In the genomic region with DNA sequence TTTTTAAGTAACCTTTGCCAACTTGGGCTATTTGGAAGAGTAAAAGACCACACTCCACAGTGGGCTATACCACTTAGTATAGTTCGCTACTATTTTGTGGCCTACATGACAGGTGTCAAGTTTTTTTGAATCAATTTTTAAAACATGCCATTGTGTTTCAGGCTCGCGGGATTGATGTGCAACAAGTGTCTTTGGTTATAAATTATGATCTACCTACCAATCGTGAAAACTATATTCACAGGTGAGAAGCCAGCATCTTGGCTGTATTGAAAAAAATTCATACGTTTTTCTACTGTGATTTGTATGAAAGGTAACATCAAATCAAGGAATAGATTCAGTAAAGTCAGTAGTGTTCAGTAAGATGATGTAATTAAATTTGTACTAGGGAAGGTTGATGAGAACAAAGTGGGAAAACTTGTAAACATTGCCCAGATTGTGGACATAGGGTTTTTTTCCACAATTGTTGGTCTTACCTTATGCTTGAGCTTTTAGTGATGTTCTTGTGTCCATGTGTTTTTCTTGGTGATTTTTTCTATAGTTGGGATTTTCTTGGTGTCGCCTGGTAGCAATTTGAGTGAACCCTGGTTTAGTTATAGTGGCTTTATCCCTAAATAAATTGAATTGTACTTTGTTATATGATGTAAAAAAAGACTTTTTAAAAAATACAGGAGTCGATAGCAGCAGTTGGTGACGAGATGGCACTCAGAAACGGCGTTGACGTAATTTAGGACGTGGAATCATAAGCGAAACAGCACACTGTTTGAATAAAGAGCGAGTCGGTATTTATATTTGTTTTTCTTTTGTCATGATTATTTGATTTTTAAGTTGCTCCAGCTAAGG, we compare ENCODE assay signal across 10 cellular contexts. TPM values are rescaled to one million over a fixed set of nuclear protein-coding genes. Genes with fewer than 3 reads are reported as not detected.
A peak's percentile ranks its signal among the peaks of the same experiment; 100 is the strongest.
DNase-seq lines count a peak whose midpoint lies in the region; ATAC-seq, FAIRE-seq and TF ChIP-seq lines count a peak whose summit lies in the region.
"Had no signal": no experiment of that assay in that cellular context is flagged by ENCODE, and none has a peak within 500 bp of the region (broad histone marks: within the 10 kb centered on the region; RNA-seq: fewer than 3 reads in every experiment).

No MANE protein-coding gene starts in this region.

- peaks cover 12% of the 10 kb centered on the region for H3K79me2 ChIP-seq in trophoblast cell (ENCODE audit: control insufficient read depth, insufficient read depth, low read length, poor library complexity)

- H2BK12ac ChIP-seq in trophoblast cell (ENCODE audit: low read length) = no peak overlapping the region

- DNase-seq in T-helper 2 cell treated with Interferon-gamma antibody and Interleukin-4, amounts not matched to agents 5 μg/mL and 100 μg/mL, for 36 hours (ENCODE audit: low spot score) = no peak
- DNase-seq in T-helper 2 cell = no peak
- no peak for DNase-seq in NB4 (ENCODE audit: low read depth)
- DNase-seq in coronary artery (ENCODE audit: low spot score) = no peak
- peak in 1 of 2 donors; percentile 15 for DNase-seq in trophoblast cell
- no peak for DNase-seq in kidney
- DNase-seq: heart left ventricle had no signal

- no peaks in the 10 kb centered on the region for H3K9me3 Mint-ChIP-seq in T-helper 2 cell treated with Interferon-gamma antibody and Interleukin-4, amounts not matched to agents 5 μg/mL and 100 μg/mL, for 36 hours

- no peak overlapping the region for H2BK5ac ChIP-seq in trophoblast cell (ENCODE audit: low read depth, low read length, poor library complexity)

- peak overlapping the region; percentile 99 for H3K4me3 ChIP-seq in NB4 (ENCODE audit: low read depth, low read length)
- peak overlapping the region; percentile 96 for H3K4me3 ChIP-seq in coronary artery
- H3K4me3 ChIP-seq in trophoblast cell (ENCODE audit: low read depth, low read length) = no peak overlapping the region
- H3K4me3 ChIP-seq in kidney (ENCODE audit: low read length in 2 of 2) = peak overlapping the region in 1 of 2 donors; percentile 4

- TF ChIP-seq POLR2A in NB4 (IDR thresholded peaks at IDR 0.05; ENCODE audit: extremely low read depth, insufficient read length) = no peak

- H3K27me3 ChIP-seq in trophoblast cell (ENCODE audit: insufficient read depth, low read length) = no peaks in the 10 kb centered on the region
- H3K27me3 ChIP-seq: heart left ventricle had no signal

- no peak overlapping the region for H2AK5ac ChIP-seq in trophoblast cell (ENCODE audit: low read length)

- H3K36me3 Mint-ChIP-seq in T-helper 2 cell treated with Interferon-gamma antibody and Interleukin-4, amounts not matched to agents 5 μg/mL and 100 μg/mL, for 36 hours (ENCODE audit: low read depth) = peaks cover 83% of the 10 kb centered on the region

- peak overlapping the region; percentile 67 for H3K27ac Mint-ChIP-seq in T-helper 2 cell treated with Interferon-gamma antibody and Interleukin-4, amounts not matched to agents 5 μg/mL and 100 μg/mL, for 36 hours

- no peaks in the 10 kb centered on the region for H3K27me3 Mint-ChIP-seq in T-helper 2 cell treated with Interferon-gamma antibody and Interleukin-4, amounts not matched to agents 5 μg/mL and 100 μg/mL, for 36 hours (ENCODE audit: low read depth)

- no peak overlapping the region for H3K27ac ChIP-seq in coronary artery
- no peak overlapping the region for H3K27ac ChIP-seq in trophoblast cell (ENCODE audit: low read depth, low read length)
- H3K27ac ChIP-seq in kidney (ENCODE audit: low read depth in 2 of 2, low read length in 2 of 2) = no peak overlapping the region
- H3K27ac ChIP-seq: heart left ventricle had no signal

- ATAC-seq in HG03025 (IDR thresholded peaks at IDR 0.05; ENCODE audit: low FRiP score, unreplicated experiment) (no peak), HG02623 (IDR thresholded peaks at IDR 0.05; ENCODE audit: unreplicated experiment) (no peak)
- ATAC-seq: heart left ventricle had no signal

- H3K79me1 ChIP-seq in trophoblast cell (ENCODE audit: low read length) = peaks cover 13% of the 10 kb centered on the region

- H3K36me3 ChIP-seq in trophoblast cell (ENCODE audit: control insufficient read depth in 1 of 2, insufficient read depth in 2 of 2, low read length in 2 of 2) (peaks cover 9 to 47% of the 10 kb centered on the region in 2 experiments), kidney (ENCODE audit: control insufficient read depth in 1 of 2, insufficient read depth in 2 of 2, low read length in 2 of 2) (peaks cover 44 to 49% of the 10 kb centered on the region in 2 donors)

- WGBS in trophoblast cell (ENCODE audit: extremely low coverage, insufficient coverage, insufficient read length) = no CpG with 5 or more reads among the region's 15 CpGs

- H3K4me1 ChIP-seq in trophoblast cell (ENCODE audit: control insufficient read depth in 1 of 2, insufficient read depth in 2 of 2, low read length in 2 of 2) (peaks cover 0 to 2% of the 10 kb centered on the region in 2 experiments), kidney (ENCODE audit: control insufficient read depth in 1 of 2, insufficient read depth in 1 of 2, low read depth in 1 of 2, low read length in 2 of 2) (peaks cover 24 to 31% of the 10 kb centered on the region in 2 donors)

- peaks cover 31% of the 10 kb centered on the region for H3K4me1 Mint-ChIP-seq in T-helper 2 cell treated with Interferon-gamma antibody and Interleukin-4, amounts not matched to agents 5 μg/mL and 100 μg/mL, for 36 hours (ENCODE audit: low read depth)

- intact Hi-C loops in kidney (cut with DNase I) = no loop called here

- no peak for FAIRE-seq in kidney (lab: Jason Lieb, UNC)

- H3K9ac ChIP-seq in trophoblast cell (ENCODE audit: low read length) (no peak overlapping the region), kidney (ENCODE audit: low read length in 2 of 2) (no peak overlapping the region)

- no peak overlapping the region for H4K8ac ChIP-seq in trophoblast cell (ENCODE audit: low read depth, low read length)

- no peak overlapping the region for H2BK120ac ChIP-seq in trophoblast cell (ENCODE audit: insufficient read depth, low read length, poor library complexity)

- H2AFZ ChIP-seq in trophoblast cell (ENCODE audit: insufficient read depth, low read length, poor library complexity) = no peak overlapping the region

- H3K4me3 Mint-ChIP-seq in T-helper 2 cell treated with Interferon-gamma antibody and Interleukin-4, amounts not matched to agents 5 μg/mL and 100 μg/mL, for 36 hours = peak overlapping the region; percentile 98

- H4K91ac ChIP-seq in trophoblast cell (ENCODE audit: low read depth, low read length) = no peak overlapping the region

- no peak for TF ChIP-seq CTCF in NB4 (IDR thresholded peaks at IDR 0.05; ENCODE audit: low read depth, low read length)
- no peak for TF ChIP-seq CTCF in coronary artery (IDR thresholded peaks at IDR 0.05)
- no peak for TF ChIP-seq CTCF in kidney (IDR thresholded peaks at IDR 0.05; ENCODE audit: borderline replicate concordance, extremely low read depth, insufficient read depth)

- peak overlapping the region; percentile 23 for H3K4me2 ChIP-seq in trophoblast cell (ENCODE audit: low read length)

- no peak overlapping the region for H3K18ac ChIP-seq in trophoblast cell (ENCODE audit: low read length)

- H3K23ac ChIP-seq in trophoblast cell (ENCODE audit: low read length) = no peak overlapping the region

- no peak overlapping the region for H4K12ac ChIP-seq in trophoblast cell (ENCODE audit: low read depth, low read length)

- H3K4ac ChIP-seq in trophoblast cell (ENCODE audit: low read depth, low read length) = no peak overlapping the region

- H3K14ac ChIP-seq in trophoblast cell (ENCODE audit: low read length) = no peak overlapping the region

- no peaks in the 10 kb centered on the region for H3K9me3 ChIP-seq in trophoblast cell (ENCODE audit: insufficient read depth, low read depth, low read length)
- H3K9me3 ChIP-seq in kidney (ENCODE audit: control insufficient read depth in 1 of 2, low read length in 2 of 2) = no peaks in the 10 kb centered on the region
- H3K9me3 ChIP-seq: heart left ventricle had no signal

RNA-seq across cellular contexts. Expression of a gene that starts 4.5 kb away (rescaled TPM):
- polyA plus RNA-seq in trophoblast cell (2013) = 213 and 217 TPM in 2 replicates
- total RNA-seq in kidney = 333 TPM
- polyA plus RNA-seq in kidney (ENCODE audit: insufficient read depth, low read depth, low replicate concordance) = 310 TPM

RNA-seq across cellular contexts. Expression of a gene that starts 18.4 kb away (rescaled TPM):
- polyA plus RNA-seq in trophoblast cell (2013) = 41.5 and 43.9 TPM in 2 replicates
- 8.9 TPM for total RNA-seq in kidney
- 11.1 TPM for polyA plus RNA-seq in kidney (ENCODE audit: insufficient read depth, low read depth, low replicate concordance)

RNA-seq across cellular contexts. Expression of a gene that starts 54.6 kb away (rescaled TPM):
- not detected in 2 replicates for polyA plus RNA-seq in trophoblast cell (2013)
- not detected for total RNA-seq in kidney
- not detected for polyA plus RNA-seq in kidney (ENCODE audit: insufficient read depth, low read depth, low replicate concordance)
- total RNA-seq: pulmonary artery endothelial cell had no signal
